ENCODE assay signal across 15 cellular contexts in the genomic region with DNA sequence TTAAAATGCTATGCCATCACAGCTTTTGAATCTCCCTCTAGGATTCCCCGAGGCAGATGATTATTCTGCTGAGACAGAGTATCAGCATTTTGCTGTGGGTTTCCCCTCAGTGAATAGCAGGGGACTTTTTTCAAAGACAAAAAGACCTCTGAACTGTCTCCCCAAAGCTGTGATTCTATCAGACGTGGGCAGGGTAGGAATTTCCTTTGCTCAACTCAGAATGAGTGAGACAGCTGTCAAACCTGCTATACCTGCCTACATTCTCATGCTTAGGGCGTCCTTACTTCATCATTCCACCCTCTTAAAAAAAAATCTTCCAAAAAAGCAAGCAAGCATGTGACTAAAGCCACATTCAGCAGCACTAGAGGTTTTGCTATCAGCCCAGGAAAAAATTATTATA.
DNase-seq lines count a peak whose midpoint lies in the region; ATAC-seq and TF ChIP-seq lines count a peak whose summit lies in the region.
"Had no signal": no experiment of that assay in that cellular context is flagged by ENCODE, and none has a peak within 500 bp of the region (broad histone marks: within the 10 kb centered on the region; RNA-seq: fewer than 3 reads in every experiment).

No MANE protein-coding gene starts in this region.

- H4K20me1 ChIP-seq in Karpas-422 (ENCODE audit: insufficient read depth, low read depth, low read length) = no peaks in the 10 kb centered on the region

- H3K4me3 ChIP-seq in Karpas-422 (ENCODE audit: low read length) (no peak overlapping the region), Peyer's patch (no peak overlapping the region)
- H3K4me3 ChIP-seq: coronary artery, gastroesophageal sphincter had no signal

- H2AFZ ChIP-seq in Karpas-422 (ENCODE audit: low read length) = no peak overlapping the region

- H3K4me2 ChIP-seq in Karpas-422 (ENCODE audit: low read depth, low read length, poor library complexity, severe bottlenecking) = no peak overlapping the region

- in situ Hi-C loops in GM13976 (cut with MboI; ENCODE audit: low sequenced_read_pairs, unreplicated experiment) = no loop called here

- H3K36me3 ChIP-seq in Karpas-422 (ENCODE audit: insufficient read depth, low read length) (no peaks in the 10 kb centered on the region), Peyer's patch (no peaks in the 10 kb centered on the region)
- H3K36me3 ChIP-seq: gastroesophageal sphincter had no signal

- H3K27ac ChIP-seq in Karpas-422 (ENCODE audit: low read length) (no peak overlapping the region), Peyer's patch (no peak overlapping the region)
- H3K27ac ChIP-seq: coronary artery, gastroesophageal sphincter had no signal

- peaks cover 3% of the 10 kb centered on the region; the same call in 1 of the 2 replicates for H3K4me1 ChIP-seq in Karpas-422 (ENCODE audit: low read length)
- H3K4me1 ChIP-seq in Peyer's patch = no peaks in the 10 kb centered on the region
- H3K4me1 ChIP-seq: gastroesophageal sphincter had no signal

- TF ChIP-seq CTCF in GM13976 (IDR thresholded peaks at IDR 0.05; ENCODE audit: borderline replicate concordance, control extremely low read depth, extremely low read depth, insufficient read depth, missing control alignments) (no peak), Peyer's patch (IDR thresholded peaks at IDR 0.05) (no peak)

- H3K9me3 ChIP-seq in Karpas-422 (ENCODE audit: low read length) = no peaks in the 10 kb centered on the region
- no peaks in the 10 kb centered on the region for H3K9me3 ChIP-seq in Peyer's patch
- H3K9me3 ChIP-seq: gastroesophageal sphincter had no signal

- TF ChIP-seq POLR2A in Peyer's patch (IDR thresholded peaks at IDR 0.05) = no peak

- ATAC-seq in GM21390 (IDR thresholded peaks at IDR 0.05; ENCODE audit: unreplicated experiment) = peak; percentile 58
- peak; percentile 83 for ATAC-seq in HG03432 (IDR thresholded peaks at IDR 0.05; ENCODE audit: unreplicated experiment)
- ATAC-seq: gastroesophageal sphincter; stimulated activated naive CD8-positive, alpha-beta T cell treated with anti-CD3 and anti-CD28 coated beads, Interleukin-15, Interleukin-2, amounts not matched to agents 100 U/mL and 50 U/mL, for 24 hours had no signal

- no peaks in the 10 kb centered on the region for H3K79me2 ChIP-seq in Karpas-422 (ENCODE audit: low read length)

- H3K9me2 ChIP-seq in Karpas-422 (replicated peaks; ENCODE audit: insufficient read depth, low read length) = no peaks in the 10 kb centered on the region

- DNase-seq in GM13976 (ENCODE audit: low spot score) (peak; percentile 34), iPS-NIHi7 (ENCODE audit: extremely low spot score) (peak; percentile 26), Karpas-422 (no peak), SHP77 (lab: John Stamatoyannopoulos, UW) (no peak), Peyer's patch (no peak)
- DNase-seq in activated naive CD4-positive, alpha-beta T cell (lab: John Stamatoyannopoulos, UW) = no peak
- DNase-seq: activated CD4-positive, alpha-beta T cell treated with anti-CD3 and anti-CD28 coated beads for 4 hours; activated naive CD4-positive, alpha-beta T cell treated with anti-CD3 and anti-CD28 coated beads, Interleukin-2, amount 50 U/mL, for 16 hours; GDM1; NCI-H524 treated with DMSO at 0.1 percent for 48 hours; stimulated activated naive CD8-positive, alpha-beta T cell treated with anti-CD3 and anti-CD28 coated beads, Interleukin-15, Interleukin-2, amounts not matched to agents 100 U/mL and 50 U/mL, for 24 hours had no signal

- no peaks in the 10 kb centered on the region for H3K27me3 ChIP-seq in Karpas-422 (ENCODE audit: low read length)
- no peaks in the 10 kb centered on the region for H3K27me3 ChIP-seq in Peyer's patch
- H3K27me3 ChIP-seq: gastroesophageal sphincter had no signal

- H3K9ac ChIP-seq in Karpas-422 (ENCODE audit: low read length) = no peak overlapping the region

Comparison
In these comparisons a context has a peak if more than half of its experiments do, and no peak if none do; other contexts are left out.
1. DNase-seq: peak in GM13976 (single experiment) and iPS-NIHi7 (single experiment); none in Karpas-422 (single experiment), SHP77 (0 of 2), activated naive CD4-positive, alpha-beta T cell (0 of 4) and Peyer's patch (0 of 3).